ENCODE assay signal across 8 cellular contexts in the genomic region with DNA sequence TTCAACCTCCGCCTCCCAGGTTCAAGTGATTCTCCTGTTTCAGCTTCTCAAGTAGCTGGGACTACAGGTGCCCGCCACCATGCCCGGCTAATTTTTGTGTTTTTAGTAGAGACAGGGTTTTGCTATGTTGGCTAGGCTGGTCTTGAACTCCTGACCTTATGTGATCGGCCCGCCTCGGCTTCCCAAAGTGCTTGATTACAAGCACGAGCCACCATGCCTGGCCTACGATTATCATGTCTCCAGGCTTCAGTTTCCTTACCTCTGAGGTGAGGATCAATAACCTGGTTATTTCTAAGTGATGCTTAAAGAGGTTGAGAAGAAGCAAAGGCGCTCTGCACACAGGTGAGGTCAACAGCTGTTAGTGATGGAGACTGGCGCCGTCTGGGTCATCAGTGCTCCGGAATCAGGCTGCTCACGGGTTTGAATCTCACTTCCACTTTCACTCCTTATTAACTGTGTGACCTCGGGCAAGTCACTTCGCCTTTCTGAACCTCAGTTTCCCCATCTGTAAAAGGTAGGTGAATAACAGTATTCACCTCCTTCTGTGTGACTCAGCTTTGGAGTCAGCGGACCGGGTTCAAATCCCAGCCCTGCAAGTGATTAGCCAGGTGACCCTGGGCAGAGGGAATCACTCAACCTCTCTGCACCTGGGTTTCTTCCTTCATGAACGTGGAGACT. TPM values are rescaled to one million over a fixed set of nuclear protein-coding genes. Genes with fewer than 3 reads are reported as not detected.
DNase-seq lines count a peak whose midpoint lies in the region; ATAC-seq and TF ChIP-seq lines count a peak whose summit lies in the region.

No MANE protein-coding gene starts in this region.

- peak overlapping the region; percentile 70 to 77 for H3K27ac ChIP-seq in ascending aorta
- peak overlapping the region; percentile 70 to 87 for H3K27ac ChIP-seq in uterus

- H3K9me3 ChIP-seq in ascending aorta (no peaks in the 10 kb centered on the region), uterus (no peaks in the 10 kb centered on the region)

- TF ChIP-seq CTCF in ascending aorta (IDR thresholded peaks at IDR 0.05) (no peak), uterus (IDR thresholded peaks at IDR 0.05) (no peak)

- ATAC-seq in HG03175 (IDR thresholded peaks at IDR 0.05; ENCODE audit: unreplicated experiment): peak; percentile 42

- no peak for TF ChIP-seq POLR2A in uterus (IDR thresholded peaks at IDR 0.05)

- H3K27me3 ChIP-seq in ascending aorta: no peaks in the 10 kb centered on the region
- H3K27me3 ChIP-seq in uterus: no peaks in the 10 kb centered on the region

- DNase-seq in NCI-H146 (lab: John Stamatoyannopoulos, UW) (peak; percentile 47), NCI-H146 treated with DMSO at 0.1 percent for 48 hours (lab: John Stamatoyannopoulos, UW; ENCODE audit: unreplicated experiment) (no peak), ascending aorta (ENCODE audit: low spot score in 2 of 2) (no peak), medulla oblongata (ENCODE audit: extremely low spot score) (peak; percentile 8), uterus (no peak), NCI-H187 (lab: John Stamatoyannopoulos, UW) (no peak), cerebellar cortex (ENCODE audit: low spot score) (no peak)

- intact Hi-C loops in ascending aorta (cut with DNase I) (loop anchor here (2.0 to 5.0 kb wide), 3 partner anchors 40 to 124 kb away; a partner anchor contains a TSS), uterus (cut with DNase I; ENCODE audit: low total_unique reads) (no loop called here)

- no peaks in the 10 kb centered on the region for H3K36me3 ChIP-seq in ascending aorta
- no peaks in the 10 kb centered on the region for H3K36me3 ChIP-seq in uterus

- H3K4me1 ChIP-seq in ascending aorta (peaks cover 5 to 29% of the 10 kb centered on the region in 2 donors), uterus (peaks cover 0 to 10% of the 10 kb centered on the region in 2 donors)

- peak overlapping the region; percentile 69 to 87 for H3K4me3 ChIP-seq in ascending aorta
- peak overlapping the region; percentile 43 to 59 for H3K4me3 ChIP-seq in uterus

RNA-seq across cellular contexts. Expression of a gene that starts 0.7 kb away (rescaled TPM):
- 144 TPM for total RNA-seq in ascending aorta
- 10 to 100 TPM; 12.1 to 39.2 (median 18.6) TPM for total RNA-seq in uterus

Comparison
In these comparisons a context has a peak if more than half of its experiments do, and no peak if none do; other contexts are left out.
1. DNase-seq: peak in NCI-H146 (single experiment) and medulla oblongata (single experiment); none in NCI-H146 treated with DMSO at 0.1 percent for 48 hours (single experiment), ascending aorta (0 of 2), uterus (0 of 2), NCI-H187 (0 of 2) and cerebellar cortex (single experiment).